13 cellular contexts compared by ENCODE assay signal in the genomic region with DNA sequence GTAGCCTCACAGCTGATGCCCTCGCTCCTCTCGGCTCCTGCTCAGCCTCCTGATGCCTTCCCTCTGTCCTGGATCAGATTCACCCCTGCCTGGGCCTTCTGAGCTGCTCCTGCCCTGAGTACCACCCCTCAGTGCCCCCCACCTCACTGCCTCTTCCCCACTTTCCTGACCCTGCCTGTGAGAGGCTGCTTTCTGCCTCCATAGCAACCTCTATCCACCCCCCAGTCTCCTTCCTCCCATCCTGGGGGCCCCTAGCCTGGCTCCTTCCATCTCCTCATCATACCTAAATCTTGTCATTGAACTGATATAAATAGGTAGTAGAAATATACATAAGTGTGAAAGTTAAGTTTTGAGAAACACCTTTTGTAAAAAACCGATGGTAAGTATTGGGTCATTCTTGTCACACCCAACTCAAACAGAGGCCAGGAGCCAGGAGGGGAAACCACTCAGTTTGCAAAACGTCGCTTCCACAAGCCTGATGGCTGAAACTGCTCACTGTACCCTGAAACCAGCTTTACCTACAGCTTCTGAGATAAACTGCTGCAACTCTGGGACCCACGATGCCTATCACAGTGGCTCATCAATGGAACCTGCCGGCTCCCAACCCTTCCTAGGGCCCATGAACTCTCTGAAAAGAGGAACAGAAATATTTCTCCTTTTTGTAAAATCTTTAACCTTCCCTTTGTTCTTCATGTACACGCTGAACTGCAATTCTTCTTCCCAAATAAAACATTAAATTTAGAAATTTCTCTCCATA. TPM values are rescaled to one million over a fixed set of nuclear protein-coding genes. Genes with fewer than 3 reads are reported as not detected.
DNase-seq lines count a peak whose midpoint lies in the region; ATAC-seq, FAIRE-seq and TF ChIP-seq lines count a peak whose summit lies in the region.
"Had no signal": no experiment of that assay in that cellular context is flagged by ENCODE, and none has a peak within 500 bp of the region (broad histone marks: within the 10 kb centered on the region; RNA-seq: fewer than 3 reads in every experiment).

No MANE protein-coding gene starts in this region.

- intact Hi-C loops in esophagus muscularis mucosa (cut with DNase I), result no loop called here
- intact Hi-C loops in breast epithelium (cut with DNase I; ENCODE audit: low total_unique reads), result no loop called here

- H3K4me2 ChIP-seq in Loucy (ENCODE audit: low read depth, low read length, poor library complexity, severe bottlenecking) (peak overlapping the region; percentile 84), neural progenitor cell (no peak overlapping the region)

- H3K36me3 Mint-ChIP-seq in activated T-helper 17 cell treated with anti-CD3 and anti-CD28 coated beads, Interleukin-2, amount 50 U/mL, for 72 hours (ENCODE audit: low read depth), result peaks cover 4% of the 10 kb centered on the region
- no peaks in the 10 kb centered on the region for H3K36me3 Mint-ChIP-seq in neural progenitor cell

- no peak overlapping the region for H2AFZ ChIP-seq in Loucy (ENCODE audit: low read length)
- no peak overlapping the region for H2AFZ ChIP-seq in neural progenitor cell (replicated peaks)

- H3K27ac Mint-ChIP-seq in activated T-helper 17 cell treated with anti-CD3 and anti-CD28 coated beads, Interleukin-2, amount 50 U/mL, for 72 hours, result peak overlapping the region; percentile 95
- no peak overlapping the region for H3K27ac Mint-ChIP-seq in neural progenitor cell

- TF ChIP-seq EP300 in esophagus muscularis mucosa (IDR thresholded peaks at IDR 0.05), result no peak

- no peaks in the 10 kb centered on the region for H3K9me3 ChIP-seq in Loucy (ENCODE audit: insufficient read depth, low read depth, low read length)
- H3K9me3 ChIP-seq in neural progenitor cell (ENCODE audit: low read depth), result no peaks in the 10 kb centered on the region
- no peaks in the 10 kb centered on the region for H3K9me3 ChIP-seq in esophagus muscularis mucosa
- H3K9me3 ChIP-seq in breast epithelium, result no peaks in the 10 kb centered on the region

- H3K4me3 ChIP-seq in Loucy (ENCODE audit: low read length, poor library complexity, severe bottlenecking) (peak overlapping the region; percentile 66), neural progenitor cell (no peak overlapping the region), esophagus muscularis mucosa (no peak overlapping the region), breast epithelium (no peak overlapping the region)
- H3K4me3 ChIP-seq: cardiac muscle cell had no signal

- H3K9me2 ChIP-seq in Loucy (replicated peaks; ENCODE audit: low read depth, low read length), result no peaks in the 10 kb centered on the region

- H3K36me3 ChIP-seq in Loucy (ENCODE audit: insufficient read depth, low read length) (no peaks in the 10 kb centered on the region), neural progenitor cell (no peaks in the 10 kb centered on the region), esophagus muscularis mucosa (no peaks in the 10 kb centered on the region), breast epithelium (no peaks in the 10 kb centered on the region)
- H3K36me3 ChIP-seq: cardiac muscle cell had no signal

- H3K4me1 ChIP-seq in Loucy (ENCODE audit: insufficient read depth, low read length, poor library complexity, severe bottlenecking), result peaks cover 75% of the 10 kb centered on the region
- peaks cover 20% of the 10 kb centered on the region for H3K4me1 ChIP-seq in neural progenitor cell
- H3K4me1 ChIP-seq in esophagus muscularis mucosa, result peaks cover 12 to 18% (median 17%) of the 10 kb centered on the region in 4 donors
- H3K4me1 ChIP-seq in breast epithelium, result peaks cover 0 to 3% of the 10 kb centered on the region in 2 donors

- TF ChIP-seq POLR2A in esophagus muscularis mucosa (IDR thresholded peaks at IDR 0.05; ENCODE audit: low read depth) (no peak), breast epithelium (IDR thresholded peaks at IDR 0.05) (no peak)

- peak; percentile 41 for ATAC-seq in activated T-helper 17 cell treated with anti-CD3 and anti-CD28 coated beads, Interleukin-2, amount 50 U/mL, for 72 hours (replicated peaks)

- H3K27me3 Mint-ChIP-seq in activated T-helper 17 cell treated with anti-CD3 and anti-CD28 coated beads, Interleukin-2, amount 50 U/mL, for 72 hours, result no peaks in the 10 kb centered on the region
- H3K27me3 Mint-ChIP-seq in neural progenitor cell (ENCODE audit: insufficient read depth, low read depth), result peaks cover 10% of the 10 kb centered on the region

- H3K79me2 ChIP-seq in Loucy (ENCODE audit: insufficient read depth, low read length), result peaks cover 6% of the 10 kb centered on the region; the same call in 1 of the 2 replicates
- H3K79me2 ChIP-seq in neural progenitor cell (ENCODE audit: low read depth), result no peaks in the 10 kb centered on the region

- peak; percentile 40 for DNase-seq in NK-92 treated with Interleukin-12 subunit alpha and Interleukin-12 subunit beta, amount 100 ng/mL, for 24 hours (lab: John Stamatoyannopoulos, UW)
- DNase-seq in NK-92 (lab: John Stamatoyannopoulos, UW; ENCODE audit: unreplicated experiment), result no peak
- no peak for DNase-seq in neural progenitor cell (ENCODE audit: low spot score)
- no peak for DNase-seq in esophagus muscularis mucosa (ENCODE audit: extremely low spot score)
- no peak for DNase-seq in breast epithelium (ENCODE audit: low spot score in 2 of 2)
- DNase-seq in D721Med (ENCODE audit: insufficient read length, low spot score), result no peak
- DNase-seq: DMS79 treated with DMSO at 0.1 percent for 48 hours, KBM-7 had no signal

- peak overlapping the region; percentile 75 for H3K4me3 Mint-ChIP-seq in activated T-helper 17 cell treated with anti-CD3 and anti-CD28 coated beads, Interleukin-2, amount 50 U/mL, for 72 hours
- peak overlapping the region; percentile 9 for H3K4me3 Mint-ChIP-seq in neural progenitor cell

- FAIRE-seq in D721Med (lab: Jason Lieb, UNC), result no peak

- H3K27me3 ChIP-seq in Loucy (ENCODE audit: insufficient read depth, low read length, poor library complexity, severe bottlenecking), result no peaks in the 10 kb centered on the region
- no peaks in the 10 kb centered on the region for H3K27me3 ChIP-seq in neural progenitor cell
- no peaks in the 10 kb centered on the region for H3K27me3 ChIP-seq in esophagus muscularis mucosa
- H3K27me3 ChIP-seq in breast epithelium, result no peaks in the 10 kb centered on the region
- H3K27me3 ChIP-seq: cardiac muscle cell had no signal

- H3K9me3 Mint-ChIP-seq in activated T-helper 17 cell treated with anti-CD3 and anti-CD28 coated beads, Interleukin-2, amount 50 U/mL, for 72 hours, result no peaks in the 10 kb centered on the region
- no peaks in the 10 kb centered on the region for H3K9me3 Mint-ChIP-seq in neural progenitor cell

- H3K9ac ChIP-seq in Loucy (ENCODE audit: low read depth, low read length, poor library complexity, severe bottlenecking) (peak overlapping the region; percentile 77), neural progenitor cell (no peak overlapping the region)

- peaks cover 49% of the 10 kb centered on the region for H3K4me1 Mint-ChIP-seq in activated T-helper 17 cell treated with anti-CD3 and anti-CD28 coated beads, Interleukin-2, amount 50 U/mL, for 72 hours
- peaks cover 25% of the 10 kb centered on the region for H3K4me1 Mint-ChIP-seq in neural progenitor cell

- H4K20me1 ChIP-seq in Loucy (ENCODE audit: insufficient read depth, low read length, poor library complexity, severe bottlenecking), result no peaks in the 10 kb centered on the region
- no peaks in the 10 kb centered on the region for H4K20me1 ChIP-seq in neural progenitor cell (ENCODE audit: low read depth)

- 69% methylated on average over 8 of the region's 8 CpGs for WGBS in esophagus muscularis mucosa

- H3K27ac ChIP-seq in neural progenitor cell (no peak overlapping the region), esophagus muscularis mucosa (replicated peaks in 1 of 4) (no peak overlapping the region), breast epithelium (no peak overlapping the region)
- H3K27ac ChIP-seq: cardiac muscle cell had no signal

- TF ChIP-seq CTCF in Loucy (conservative IDR thresholded peaks at IDR 0.05; ENCODE audit: low read length) (no peak), neural progenitor cell (IDR thresholded peaks at IDR 0.05) (no peak), esophagus muscularis mucosa (IDR thresholded peaks at IDR 0.05) (no peak), breast epithelium (IDR thresholded peaks at IDR 0.05) (no peak), D721Med (IDR thresholded peaks at IDR 0.05; ENCODE audit: insufficient read depth, missing control alignments) (no peak)

- H3F3A ChIP-seq in Loucy (ENCODE audit: low read depth) (peaks cover 6% of the 10 kb centered on the region; the same call in 1 of the 2 replicates), neural progenitor cell (ENCODE audit: low read depth) (peaks cover 12% of the 10 kb centered on the region)

RNA-seq across cellular contexts. Expression of a gene that starts 4.8 kb away (rescaled TPM):
- total RNA-seq in activated T-helper 17 cell treated with anti-CD3 and anti-CD28 coated beads, Interleukin-2, amount 50 U/mL, for 72 hours, result 10 to 100 TPM; 20.6 to 33.0 TPM
- 0.87 and 1.4 TPM in 2 replicates for total RNA-seq in neural progenitor cell (ENCODE audit: low replicate concordance)
- total RNA-seq in esophagus muscularis mucosa, result under 1 TPM in 1 of 4 donors, not detected in 3; 0.39 TPM
- total RNA-seq in breast epithelium, result under 1 TPM in 1 of 3 donors, not detected in 2; 0.32 TPM
- total RNA-seq: epithelial cell of proximal tubule, temporal lobe had no signal

RNA-seq across cellular contexts. Expression of a gene that starts 15.2 kb away (rescaled TPM):
- 10 to 100 TPM; 68.3 to 72.6 TPM for total RNA-seq in activated T-helper 17 cell treated with anti-CD3 and anti-CD28 coated beads, Interleukin-2, amount 50 U/mL, for 72 hours
- 0.30 and 0.90 TPM in 2 replicates for total RNA-seq in neural progenitor cell (ENCODE audit: low replicate concordance)
- total RNA-seq in esophagus muscularis mucosa, result 1 to 10 TPM; 4.1 to 7.9 (median 5.5) TPM
- total RNA-seq in breast epithelium, result 10 to 100 TPM in 2 of 3 donors, 1 to 10 TPM in 1; 7.2 to 14.1 (median 13.3) TPM

RNA-seq across cellular contexts. Expression of a gene that starts 51.6 kb away (rescaled TPM):
- 10 to 100 TPM; 20.4 to 32.5 TPM for total RNA-seq in activated T-helper 17 cell treated with anti-CD3 and anti-CD28 coated beads, Interleukin-2, amount 50 U/mL, for 72 hours
- total RNA-seq in neural progenitor cell (ENCODE audit: low replicate concordance) (0.45 and 2.8 TPM in 2 replicates), esophagus muscularis mucosa (1 to 10 TPM; 2.8 to 5.0 (median 3.9) TPM), breast epithelium (1 to 10 TPM; 1.9 to 7.9 (median 5.9) TPM)

Comparison
In these comparisons a context has a peak if more than half of its experiments do, and no peak if none do; other contexts are left out.
1. RNA of a gene that starts 15.2 kb away (total RNA-seq): 68.3 to 72.6 TPM in activated T-helper 17 cell treated with anti-CD3 and anti-CD28 coated beads, Interleukin-2, amount 50 U/mL, for 72 hours; 7.2 to 14.1 TPM in breast epithelium, 4.1 to 7.9 TPM in esophagus muscularis mucosa and 0.30 to 0.90 TPM in neural progenitor cell; every median in the first group is over 4 times any median in the second.